Comparison of ENCODE assay signal across 9 cellular contexts in genomic region chr2:230794472-230794871, GRCh38.
DNase-seq lines count a peak whose midpoint lies in the region; ATAC-seq and TF ChIP-seq lines count a peak whose summit lies in the region.
"Had no signal": no experiment of that assay in that cellular context is flagged by ENCODE, and none has a peak within 500 bp of the region (broad histone marks: within the 10 kb centered on the region; RNA-seq: fewer than 3 reads in every experiment).

No MANE protein-coding gene starts in this region.

- peak overlapping the region; percentile 16 to 53; a peak in 3 of 4 replicates for H4K8ac ChIP-seq in IMR-90 (ENCODE audit: low read depth in 2 of 2, low read length in 2 of 2)

- CTCF ChIA-PET in IMR-90 (lab: Yijun Ruan, JAX): no interaction called here

- TF ChIP-seq RAD21 in IMR-90 (IDR thresholded peaks at IDR 0.05; ENCODE audit: low read length): no peak

- intact Hi-C loops in IMR-90 (cut with micrococcal nuclease): loop anchor here (1.0 kb wide), 2 partner anchors 35 to 81 kb away; no protein-coding TSS in a partner anchor
- intact Hi-C loops in thyroid gland (cut with DNase I): no loop called here

- peak overlapping the region; percentile 95 for H2BK20ac ChIP-seq in IMR-90 (ENCODE audit: low read depth, low read length)

- peak overlapping the region; percentile 97 for H2BK5ac ChIP-seq in IMR-90 (ENCODE audit: low read depth, low read length, poor library complexity, severe bottlenecking)

- peak overlapping the region; percentile 76 for H4K5ac ChIP-seq in IMR-90 (ENCODE audit: low read depth, low read length)

- dilution Hi-C loops in IMR-90 (cut with HindIII; ENCODE audit: low sequenced_read_pairs, unreplicated experiment): no loop called here

- H3K23ac ChIP-seq in IMR-90 (ENCODE audit: low read depth, low read length): peak overlapping the region; percentile 79; the same call in 1 of the 2 replicates

- H3K27ac Mint-ChIP-seq in stimulated activated effector memory CD8-positive, alpha-beta T cell treated with anti-CD3 and anti-CD28 coated beads, Interleukin-12 subunit alpha, Interleukin-12 subunit beta, amount 100 ng/mL, for 72 hours: no peak overlapping the region

- no peaks in the 10 kb centered on the region for H3K9me3 Mint-ChIP-seq in stimulated activated effector memory CD8-positive, alpha-beta T cell treated with anti-CD3 and anti-CD28 coated beads, Interleukin-12 subunit alpha, Interleukin-12 subunit beta, amount 100 ng/mL, for 72 hours

- peak overlapping the region; percentile 97 for H2BK120ac ChIP-seq in IMR-90 (ENCODE audit: low read depth, low read length)

- WGBS in IMR-90 (ENCODE audit: extremely low coverage in 2 of 2, insufficient read length in 1 of 2), 2 experiments: 80% methylated on average over 5 of the region's 6 CpGs; no CpG with 5 or more reads in 1 of the 2 experiments
- WGBS in thyroid gland, 2 donors: 86 to 93% methylated on average over 6 of the region's 6 CpGs

- peak overlapping the region; percentile 79 for H2AK5ac ChIP-seq in IMR-90 (ENCODE audit: low read depth, low read length)

- TF ChIP-seq POLR2A in IMR-90 (IDR thresholded peaks at IDR 0.05; ENCODE audit: low read depth, low read length) (no peak), thyroid gland (IDR thresholded peaks at IDR 0.05) (no peak)

- peak; percentile 12 for ATAC-seq in IMR-90 (ENCODE audit: low read depth)
- ATAC-seq in stimulated activated effector memory CD8-positive, alpha-beta T cell treated with anti-CD3 and anti-CD28 coated beads, Interleukin-12 subunit alpha, Interleukin-12 subunit beta, amount 100 ng/mL, for 72 hours: peak; percentile 56
- ATAC-seq in HG02981 (IDR thresholded peaks at IDR 0.05; ENCODE audit: unreplicated experiment): no peak

- H3K14ac ChIP-seq in IMR-90 (replicated peaks; ENCODE audit: low read depth, low read length): peak overlapping the region; percentile 92

- H3K27ac ChIP-seq in IMR-90 (ENCODE audit: insufficient read depth, low read length) (peak overlapping the region; percentile 87), thyroid gland (peak overlapping the region in 1 of 3 donors; percentile 42)
- H3K27ac ChIP-seq: SJCRH30 had no signal

- H2AK9ac ChIP-seq in IMR-90 (replicated peaks; ENCODE audit: low read depth, low read length, poor library complexity): peak overlapping the region; percentile 5

- DNase-seq in IMR-90: peak; percentile 19
- DNase-seq in activated T-cell treated with anti-CD3 and anti-CD28 coated beads, Interleukin-2, amount 50 U/mL, for 1 hour: peak; percentile 39
- peak; percentile 43 for DNase-seq in fibroblast of villous mesenchyme (ENCODE audit: low read depth)
- peak in 1 of 2 donors; percentile 68 for DNase-seq in stimulated activated effector memory CD8-positive, alpha-beta T cell treated with anti-CD3 and anti-CD28 coated beads, Interleukin-12 subunit alpha, Interleukin-12 subunit beta, amount 100 ng/mL, for 72 hours (ENCODE audit: low spot score in 2 of 2)
- DNase-seq in KBM-7: no peak
- DNase-seq in thyroid gland: no peak
- DNase-seq in RKO (ENCODE audit: low spot score): no peak
- DNase-seq: SJCRH30 had no signal

- peaks cover 28% of the 10 kb centered on the region for H3K4me1 ChIP-seq in IMR-90 (ENCODE audit: control insufficient read depth, insufficient read depth, low read length)
- peaks cover 0 to 12% of the 10 kb centered on the region in 2 donors for H3K4me1 ChIP-seq in thyroid gland
- H3K4me1 ChIP-seq: SJCRH30 had no signal

- H3K36me3 Mint-ChIP-seq in stimulated activated effector memory CD8-positive, alpha-beta T cell treated with anti-CD3 and anti-CD28 coated beads, Interleukin-12 subunit alpha, Interleukin-12 subunit beta, amount 100 ng/mL, for 72 hours: peaks cover 73% of the 10 kb centered on the region

- H3K18ac ChIP-seq in IMR-90 (ENCODE audit: low read depth, low read length): peak overlapping the region; percentile 98

- no TSS peak for BruUV-seq in IMR-90 (replicated peaks; lab: Mats Ljungman, UMichigan)

- POLR2A ChIA-PET in IMR-90 (lab: Charles Lee; ENCODE audit: unreplicated experiment): interaction anchor here (0.6 to 1.0 kb wide), 3 partner anchors 9 to 229 kb away, joined by 4 to 5 read pairs (median 5); no protein-coding TSS in a partner anchor

- H3K56ac ChIP-seq in IMR-90 (ENCODE audit: extremely low read depth, insufficient read depth, low read length): peak overlapping the region; percentile 36; the same call in 1 of the 2 replicates

- H4K91ac ChIP-seq in IMR-90 (ENCODE audit: insufficient read depth, low read depth, low read length): peak overlapping the region; percentile 67

- peak overlapping the region; percentile 1; the same call in 1 of the 2 replicates for H3K9ac ChIP-seq in IMR-90 (ENCODE audit: low read depth, low read length)

- H3K4me1 Mint-ChIP-seq in stimulated activated effector memory CD8-positive, alpha-beta T cell treated with anti-CD3 and anti-CD28 coated beads, Interleukin-12 subunit alpha, Interleukin-12 subunit beta, amount 100 ng/mL, for 72 hours: peaks cover 29% of the 10 kb centered on the region

- peaks cover 8% of the 10 kb centered on the region for H3K9me1 ChIP-seq in IMR-90 (ENCODE audit: insufficient read depth, low read length)

- no peak overlapping the region for H3K4me3 ChIP-seq in IMR-90 (ENCODE audit: insufficient read depth, low read depth, low read length)
- H3K4me3 ChIP-seq in fibroblast of villous mesenchyme (ENCODE audit: low read depth, low read length): no peak overlapping the region
- no peak overlapping the region for H3K4me3 ChIP-seq in thyroid gland (replicated peaks in 1 of 3)
- H3K4me3 ChIP-seq: SJCRH30 had no signal

- in situ Hi-C loops in IMR-90 (cut with MboI; ENCODE audit: low sequenced_read_pairs) (no loop called here), KBM-7 (cut with MboI; ENCODE audit: low pct_unique_long_range_greater_than_20kb, low sequenced_read_pairs) (no loop called here)

- TF ChIP-seq CTCF in IMR-90 (conservative IDR thresholded peaks at IDR 0.05; ENCODE audit: low read depth, low read length) (no peak), fibroblast of villous mesenchyme (IDR thresholded peaks at IDR 0.05; ENCODE audit: insufficient read depth, low read depth, low read length) (no peak), thyroid gland (IDR thresholded peaks at IDR 0.05) (no peak)

- H4K20me1 ChIP-seq in IMR-90 (ENCODE audit: insufficient read depth, low read length): peaks cover 4% of the 10 kb centered on the region; the same call in 1 of the 2 replicates

- H3K79me1 ChIP-seq in IMR-90 (ENCODE audit: low read depth in 1 of 2, low read length in 2 of 2): peaks cover 34 to 73% of the 10 kb centered on the region in 2 experiments

- peak overlapping the region; percentile 21 for H3K4me2 ChIP-seq in IMR-90 (ENCODE audit: low read depth, low read length)

- H2BK15ac ChIP-seq in IMR-90 (ENCODE audit: low read depth, low read length): peak overlapping the region; percentile 77

- H3K36me3 ChIP-seq in IMR-90 (ENCODE audit: control insufficient read depth, insufficient read depth, low read length) (peaks cover 16% of the 10 kb centered on the region), thyroid gland (no peaks in the 10 kb centered on the region)

- H3K9me3 ChIP-seq in IMR-90 (ENCODE audit: control insufficient read depth, insufficient read depth, low read length): peaks cover 6% of the 10 kb centered on the region; the same call in 1 of the 2 replicates
- H3K9me3 ChIP-seq in thyroid gland: no peaks in the 10 kb centered on the region
- H3K9me3 ChIP-seq: SJCRH30 had no signal

- H2AFZ ChIP-seq in IMR-90 (replicated peaks; ENCODE audit: low read length, poor library complexity): no peak overlapping the region

- H3K4ac ChIP-seq in IMR-90 (ENCODE audit: low read depth, low read length): peak overlapping the region; percentile 71

- H3K27me3 ChIP-seq in IMR-90 (ENCODE audit: control insufficient read depth, insufficient read depth, low read length): no peaks in the 10 kb centered on the region
- H3K27me3 ChIP-seq in thyroid gland: no peaks in the 10 kb centered on the region
- H3K27me3 ChIP-seq: SJCRH30 had no signal

- H3K4me3 Mint-ChIP-seq in stimulated activated effector memory CD8-positive, alpha-beta T cell treated with anti-CD3 and anti-CD28 coated beads, Interleukin-12 subunit alpha, Interleukin-12 subunit beta, amount 100 ng/mL, for 72 hours: peak overlapping the region; percentile 62

TF ChIP-seq in IMR-90, 13 proteins besides CTCF, POLR2A, EP300 and RAD21:
- TF ChIP-seq FOS (IDR thresholded peaks at IDR 0.05; ENCODE audit: low read depth, low read length): no peak
- TF ChIP-seq MAZ (IDR thresholded peaks at IDR 0.05; ENCODE audit: borderline replicate concordance, low read depth, low read length): no peak
- TF ChIP-seq CEBPB (IDR thresholded peaks at IDR 0.05; ENCODE audit: low read depth, low read length): no peak
- TF ChIP-seq NFE2L2 (IDR thresholded peaks at IDR 0.05; ENCODE audit: low read depth, low read length): no peak
- TF ChIP-seq SMC3 (IDR thresholded peaks at IDR 0.05; ENCODE audit: low read depth, low read length): no peak

Comparison
In these comparisons a context has a peak if more than half of its experiments do, and no peak if none do; other contexts are left out.
1. DNase-seq: peak in IMR-90 (single experiment), activated T-cell treated with anti-CD3 and anti-CD28 coated beads, Interleukin-2, amount 50 U/mL, for 1 hour (single experiment) and fibroblast of villous mesenchyme (single experiment); none in KBM-7 (single experiment), thyroid gland (0 of 2) and RKO (single experiment).